In genomic region chr16:30552956-30553355, GRCh38 we compare ENCODE assay signal across 1 cellular context.
TF ChIP-seq lines count a peak whose summit lies in the region.

No MANE protein-coding gene starts in this region.

TF ChIP-seq in IMR-90, 13 proteins besides CTCF, POLR2A, EP300 and RAD21:
- TF ChIP-seq MAZ (IDR thresholded peaks at IDR 0.05; ENCODE audit: borderline replicate concordance, low read depth, low read length) (no peak), RCOR1 (IDR thresholded peaks at IDR 0.05; ENCODE audit: insufficient replicate concordance, low read length) (no peak), RFX5 (IDR thresholded peaks at IDR 0.05; ENCODE audit: low read depth, low read length) (no peak), CEBPB (IDR thresholded peaks at IDR 0.05; ENCODE audit: low read depth, low read length) (no peak), USF2 (IDR thresholded peaks at IDR 0.05; ENCODE audit: low read depth, low read length) (no peak), MXI1 (IDR thresholded peaks at IDR 0.05; ENCODE audit: borderline replicate concordance, low read depth, low read length) (no peak), BHLHE40 (IDR thresholded peaks at IDR 0.05; ENCODE audit: low read depth, low read length) (no peak), CHD1 (IDR thresholded peaks at IDR 0.05; ENCODE audit: low read depth, low read length) (no peak), MAFK (IDR thresholded peaks at IDR 0.05; ENCODE audit: low read depth, low read length) (no peak)
